28 cellular contexts compared by ENCODE assay signal in the genomic region with DNA sequence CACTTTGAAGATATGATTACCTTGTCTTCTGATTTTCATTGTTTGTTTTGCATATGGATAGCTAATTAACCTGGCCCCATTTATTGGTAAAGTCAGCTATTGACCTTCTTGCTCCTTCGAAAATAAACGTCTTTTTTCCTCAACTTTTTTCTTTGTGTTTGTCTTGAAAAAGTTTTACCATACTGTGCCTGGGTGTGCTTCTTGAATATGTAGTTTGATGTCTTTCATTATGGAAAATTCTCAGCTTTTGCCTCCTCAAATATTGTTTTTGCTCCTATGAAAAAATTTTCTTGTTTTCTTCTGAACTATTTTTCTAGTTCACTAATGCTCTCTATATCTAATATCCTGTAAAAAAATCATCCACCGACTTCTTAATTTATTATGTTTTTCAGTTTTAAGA. TPM values are rescaled to one million over a fixed set of nuclear protein-coding genes. Genes with fewer than 3 reads are reported as not detected.
"Had no signal": no experiment of that assay in that cellular context is flagged by ENCODE, and none has a peak within 500 bp of the region (broad histone marks: within the 10 kb centered on the region; RNA-seq: fewer than 3 reads in every experiment).

No MANE protein-coding gene starts in this region.

- H3K4me1 ChIP-seq: stomach, suprapubic skin, testis, thyroid gland, tibial artery, tibial nerve, transverse colon, upper lobe of left lung, upper lobe of right lung, uterus, vagina had no signal

- ATAC-seq: stimulated activated effector memory CD8-positive, alpha-beta T cell treated with anti-CD3 and anti-CD28 coated beads, Interleukin-12 subunit alpha, Interleukin-12 subunit beta, amount 100 ng/mL, for 72 hours; stimulated activated memory B cell treated with anti-CD40 and anti-IgM and Interleukin-4, amounts not matched to agents 10 μg/mL and 1 μg/mL and 100 μg/mL, for 72 hours; stimulated activated naive B cell treated with anti-CD40 and anti-IgM and Interleukin-4, amounts not matched to agents 10 μg/mL and 1 μg/mL and 100 μg/mL, for 72 hours; stimulated activated naive CD8-positive, alpha-beta T cell treated with anti-CD3 and anti-CD28 coated beads, Interleukin-15, amount 100 ng/mL, for 72 hours; stimulated activated naive CD8-positive, alpha-beta T cell treated with anti-CD3 and anti-CD28 coated beads, Interleukin-15, Interleukin-2, amounts not matched to agents 100 U/mL and 50 U/mL, for 24 hours; upper lobe of right lung had no signal

- FAIRE-seq: urothelium cell line had no signal

- H3K36me3 ChIP-seq: stomach, suprapubic skin, thoracic aorta, thyroid gland, tibial artery, tibial nerve, transverse colon, upper lobe of left lung, upper lobe of right lung, uterus, vagina had no signal

- H3K27ac ChIP-seq: stomach, suprapubic skin, testis, thoracic aorta, thyroid gland, tibial artery, tibial nerve, transverse colon, upper lobe of left lung, upper lobe of right lung, uterus, vagina had no signal

- H3K27me3 ChIP-seq: stomach, suprapubic skin, testis, thyroid gland, tibial artery, tibial nerve, transverse colon, upper lobe of left lung, upper lobe of right lung, uterus, vagina had no signal

- DNase-seq: stimulated activated CD4-positive, alpha-beta T cell treated with anti-CD3 and anti-CD28 coated beads, Interleukin-2, amount 100 ng/mL, for 48 hours; stimulated activated CD4-positive, alpha-beta T cell treated with anti-CD3 and anti-CD28 coated beads, Interleukin-4, amount 100 ng/mL, for 1 hour; stimulated activated CD4-positive, alpha-beta T cell treated with anti-CD3 and anti-CD28 coated beads, Interleukin-4, amount 100 ng/mL, for 24 hours; stimulated activated CD4-positive, alpha-beta T cell treated with anti-CD3 and anti-CD28 coated beads, Interleukin-4, amount 100 ng/mL, for 4 hours; stimulated activated CD8-positive, alpha-beta memory T cell treated with anti-CD3 and anti-CD28 coated beads, Interleukin-4, amount 100 ng/mL, for 48 hours; stimulated activated naive B cell treated with anti-CD40 and anti-IgM and Interleukin-4, amounts not matched to agents 10 μg/mL and 1 μg/mL and 100 μg/mL, for 72 hours; stimulated activated naive CD4-positive, alpha-beta T cell; stimulated activated naive CD4-positive, alpha-beta T cell treated with Interleukin-2 at 50 U/mL for 16 hours; stimulated activated naive CD8-positive, alpha-beta T cell treated with anti-CD3 and anti-CD28 coated beads, Interleukin-15, amount 100 ng/mL, for 72 hours; stimulated activated naive CD8-positive, alpha-beta T cell treated with anti-CD3 and anti-CD28 coated beads, Interleukin-15, Interleukin-2, amounts not matched to agents 100 U/mL and 50 U/mL, for 24 hours; stomach; substantia nigra; testis; thyroid gland; tibial artery; transverse colon; trophoblast cell; upper lobe of left lung; upper lobe of right lung; uterus had no signal

- H3K9me3 ChIP-seq: stomach, suprapubic skin, testis, thoracic aorta, thyroid gland, tibial artery, tibial nerve, transverse colon, upper lobe of left lung, uterus, vagina had no signal

- H3K4me3 ChIP-seq: stomach, suprapubic skin, testis, thoracic aorta, thyroid gland, tibial artery, tibial nerve, transverse colon, upper lobe of left lung, upper lobe of right lung, uterus, vagina had no signal

RNA-seq across cellular contexts. Expression of gene LHX8, which starts 25.0 kb away (rescaled TPM):
- total RNA-seq: stomach, subcutaneous adipose tissue, suprapubic skin, thoracic aorta, tibial nerve, transverse colon, upper lobe of left lung, upper lobe of right lung, vagina had no signal
